ENCODE assay signal across 7 cellular contexts in genomic region chr21:46403234-46403811, GRCh38. TPM values are rescaled to one million over a fixed set of nuclear protein-coding genes. Genes with fewer than 3 reads are reported as not detected.
DNase-seq lines count a peak whose midpoint lies in the region; ATAC-seq, FAIRE-seq and TF ChIP-seq lines count a peak whose summit lies in the region.
"Not testable (repeated sequence)": the region's sequence is repeated elsewhere in the genome, so short reads cannot be mapped to it uniquely, and the experiment has no call there.

No MANE protein-coding gene starts in this region.

- H3K9me3 Mint-ChIP-seq in activated naive CD8-positive, alpha-beta T cell treated with anti-CD3 and anti-CD28 coated beads for 36 hours; central memory CD8-positive, alpha-beta T cell: not testable (repeated sequence)

- TF ChIP-seq RAD21 in HepG2 (CRISPR knock-in tag; IDR thresholded peaks at IDR 0.05) = not testable (repeated sequence)

- H4K8ac ChIP-seq in neuronal stem cell (ENCODE audit: low read depth, low read length) = not testable (repeated sequence)

- H3K4me1 Mint-ChIP-seq in activated naive CD8-positive, alpha-beta T cell treated with anti-CD3 and anti-CD28 coated beads for 36 hours = not testable (repeated sequence)
- peaks cover 13% of the 10 kb centered on the region for H3K4me1 Mint-ChIP-seq in central memory CD8-positive, alpha-beta T cell

- peak overlapping the region; percentile 27 for H3K27ac Mint-ChIP-seq in activated naive CD8-positive, alpha-beta T cell treated with anti-CD3 and anti-CD28 coated beads for 36 hours
- not testable (repeated sequence) for H3K27ac Mint-ChIP-seq in central memory CD8-positive, alpha-beta T cell (ENCODE audit: low read depth)

- not testable (repeated sequence) for H2AK5ac ChIP-seq in neuronal stem cell (ENCODE audit: low read depth, low read length)

- H2BK120ac ChIP-seq in neuronal stem cell (ENCODE audit: low read depth, low read length) = not testable (repeated sequence)

- not testable (repeated sequence) for H3K18ac ChIP-seq in neuronal stem cell (ENCODE audit: low read length)

- intact Hi-C loops in Right ventricle myocardium inferior (cut with DNase I); HepG2 (cut with micrococcal nuclease; ENCODE audit: unreplicated experiment): not testable (repeated sequence)

- not testable (repeated sequence) for BruUV-seq in HepG2 (replicated peaks; lab: Mats Ljungman, UMichigan)

- H2BK15ac ChIP-seq in neuronal stem cell (ENCODE audit: low read length) = not testable (repeated sequence)

- not testable (repeated sequence) for TF ChIP-seq EP300 in HepG2 (IDR thresholded peaks at IDR 0.05; ENCODE audit: low read depth in 2 of 2, low read length in 2 of 2); HepG2 (CRISPR knock-in tag; IDR thresholded peaks at IDR 0.05; ENCODE audit: borderline replicate concordance)

- H3K27me3 Mint-ChIP-seq in activated naive CD8-positive, alpha-beta T cell treated with anti-CD3 and anti-CD28 coated beads for 36 hours; central memory CD8-positive, alpha-beta T cell: not testable (repeated sequence)

- not testable (repeated sequence) for TF ChIP-seq CTCF in HepG2 (CRISPR knock-in tag; IDR thresholded peaks at IDR 0.05)

- POLR2A ChIA-PET in HepG2 (lab: Yijun Ruan, JAX) = not testable (repeated sequence)

- ATAC-seq in central memory CD8-positive, alpha-beta T cell (replicated peaks; ENCODE audit: extremely low read depth, poor library complexity, severe bottlenecking); Right ventricle myocardium inferior; HepG2: not testable (repeated sequence)

- TF ChIP-seq POLR2A in HepG2 (IDR thresholded peaks at IDR 0.05; ENCODE audit: insufficient read depth in 1 of 2, low read depth in 2 of 2, low read length in 2 of 2) = not testable (repeated sequence)

- H4K91ac ChIP-seq in neuronal stem cell (ENCODE audit: low read depth, low read length, poor library complexity) = not testable (repeated sequence)

- H3K27ac ChIP-seq in HepG2 (ENCODE audit: extremely low read length, insufficient read depth, low read length); neuronal stem cell (replicated peaks; ENCODE audit: low read length): not testable (repeated sequence)

- WGBS in HepG2 (ENCODE audit: low lambda C conversion rate) = 97% methylated on average over 47 of the region's 47 CpGs
- no CpG with 5 or more reads among the region's 47 CpGs for WGBS in neuronal stem cell (ENCODE audit: extremely low coverage in 2 of 2, insufficient read length in 2 of 2, insufficient replicate concordance in 1 of 2), 2 donors

- peaks cover 23% of the 10 kb centered on the region for H3K36me3 Mint-ChIP-seq in activated naive CD8-positive, alpha-beta T cell treated with anti-CD3 and anti-CD28 coated beads for 36 hours
- H3K36me3 Mint-ChIP-seq in central memory CD8-positive, alpha-beta T cell (ENCODE audit: insufficient read depth) = peaks cover 36% of the 10 kb centered on the region

- H3K23ac ChIP-seq in neuronal stem cell (ENCODE audit: low read depth, low read length, poor library complexity) = peak overlapping the region; percentile 65

- not testable (repeated sequence) for H3K27me3 ChIP-seq in HepG2 (ENCODE audit: control insufficient read depth in 1 of 2, insufficient read depth in 2 of 2, low read length in 2 of 2); neuronal stem cell (ENCODE audit: control insufficient read depth in 3 of 3, insufficient read depth in 3 of 3, low read depth in 1 of 3, low read length in 3 of 3)

- not testable (repeated sequence) for H3K4me2 ChIP-seq in HepG2 (ENCODE audit: low read depth, low read length); neuronal stem cell (ENCODE audit: insufficient read depth, low read length, poor library complexity, severe bottlenecking)

- H3K9me3 ChIP-seq in HepG2 (ENCODE audit: low read length); neuronal stem cell (replicated peaks in 1 of 2; ENCODE audit: control insufficient read depth in 2 of 2, insufficient read depth in 1 of 2, low read depth in 1 of 2, low read length in 2 of 2): not testable (repeated sequence)

- H3K14ac ChIP-seq in neuronal stem cell (ENCODE audit: low read length) = peak overlapping the region; percentile 21

- not testable (repeated sequence) for H3K79me1 ChIP-seq in neuronal stem cell (ENCODE audit: low read depth, low read length)

- FAIRE-seq in HTR-8/SVneo (lab: Jason Lieb, UNC) (peak; percentile 90), urothelium cell line (lab: Jason Lieb, UNC) (peak; percentile 96)
- FAIRE-seq in HepG2 (lab: Jason Lieb, UNC) = not testable (repeated sequence)

- H4K20me1 ChIP-seq in HepG2 (ENCODE audit: insufficient read depth, low read length) = not testable (repeated sequence)

- not testable (repeated sequence) for DNase-seq in HTR-8/SVneo (ENCODE audit: insufficient read length, low spot score); activated naive CD8-positive, alpha-beta T cell treated with anti-CD3 and anti-CD28 coated beads for 36 hours; central memory CD8-positive, alpha-beta T cell (ENCODE audit: low spot score in 2 of 2); HepG2 (ENCODE audit: low spot score); neuronal stem cell (ENCODE audit: low spot score); urothelium cell line (ENCODE audit: low spot score)
- peak; percentile 31 for DNase-seq in Right ventricle myocardium inferior (ENCODE audit: missing footprints)

- not testable (repeated sequence) for H3K9ac ChIP-seq in HepG2 (ENCODE audit: insufficient read depth, low read depth, low read length); neuronal stem cell (ENCODE audit: low read depth, low read length, poor library complexity)

- not testable (repeated sequence) for H2BK5ac ChIP-seq in neuronal stem cell (ENCODE audit: low read length)

- H3K36me3 ChIP-seq in HepG2 (replicated peaks in 1 of 2; ENCODE audit: control insufficient read depth in 1 of 2, insufficient read depth in 2 of 2, low read length in 2 of 2) (peaks cover 11 to 44% of the 10 kb centered on the region in 2 experiments; a peak in 4 of 5 replicates), neuronal stem cell (replicated peaks in 1 of 2; ENCODE audit: control insufficient read depth in 2 of 2, insufficient read depth in 2 of 2, low read length in 2 of 2) (peaks cover 28 to 86% of the 10 kb centered on the region in 2 donors)

- H3K4me1 ChIP-seq in HepG2 (ENCODE audit: insufficient read depth, low read length); neuronal stem cell (ENCODE audit: control insufficient read depth in 2 of 2, insufficient read depth in 1 of 2, low read depth in 1 of 2, low read length in 2 of 2): not testable (repeated sequence)

- H2BK12ac ChIP-seq in neuronal stem cell (ENCODE audit: low read length) = not testable (repeated sequence)

- not testable (repeated sequence) for H3K4me3 Mint-ChIP-seq in activated naive CD8-positive, alpha-beta T cell treated with anti-CD3 and anti-CD28 coated beads for 36 hours
- H3K4me3 Mint-ChIP-seq in central memory CD8-positive, alpha-beta T cell = peak overlapping the region; percentile 16

- in situ Hi-C loops in HepG2 (cut with HindIII; ENCODE audit: extremely low pct_ligation_motif_present, low pct_unique_long_range_greater_than_20kb) = not testable (repeated sequence)

- H3K4ac ChIP-seq in neuronal stem cell (ENCODE audit: low read length) = not testable (repeated sequence)

- not testable (repeated sequence) for H3K79me2 ChIP-seq in HepG2 (ENCODE audit: insufficient read depth, low read length)

- H3K4me3 ChIP-seq in HepG2 (replicated peaks in 1 of 3; ENCODE audit: insufficient read depth in 1 of 3, low read depth in 2 of 3, low read length in 3 of 3); neuronal stem cell (ENCODE audit: low read length in 2 of 2): not testable (repeated sequence)

- CTCF ChIA-PET in HepG2 (lab: Yijun Ruan, JAX; ENCODE audit: low intra/inter-chr PET ratio, low total read pairs) = not testable (repeated sequence)

- H2AFZ ChIP-seq in HepG2 (ENCODE audit: low read length); neuronal stem cell (ENCODE audit: low read length): not testable (repeated sequence)

TF ChIP-seq in HepG2, 621 proteins besides CTCF, POLR2A, EP300 and RAD21:
- peak; percentile 76 for TF ChIP-seq HNRNPL (IDR thresholded peaks at IDR 0.05; ENCODE audit: low read depth, low read length)

RNA-seq across cellular contexts. Expression of gene DIP2A, which starts 55.4 kb away (rescaled TPM):
- 10 to 100 TPM; 19.0 to 21.2 TPM for total RNA-seq in activated naive CD8-positive, alpha-beta T cell treated with anti-CD3 and anti-CD28 coated beads for 36 hours
- 23.9 TPM for total RNA-seq in Right ventricle myocardium inferior
- total RNA-seq in HepG2 (2016; rRNA removed; fragmentation: Illumina TruSeq; extraction: Trizol) = 14.3 and 18.5 TPM in 2 replicates
- 10.2 and 10.8 TPM in 2 replicates for total RNA-seq in HepG2 (2016; cell fraction: cytosol; rRNA removed; fragmentation: Illumina TruSeq; extraction: Trizol; ENCODE audit: low read depth)
- total RNA-seq in HepG2 (2016; cell fraction: insoluble cytoplasmic fraction; rRNA removed; fragmentation: Illumina TruSeq; extraction: Trizol) = 13.5 and 16.4 TPM in 2 replicates
- 12.6 and 13.7 TPM in 2 replicates for total RNA-seq in HepG2 (2016; cell fraction: membrane; rRNA removed; fragmentation: Illumina TruSeq; extraction: Trizol)
- 25.8 and 30.7 TPM in 2 replicates for total RNA-seq in HepG2 (2016; cell fraction: nucleus; rRNA removed; fragmentation: Illumina TruSeq; extraction: Trizol)
- 37.6 and 39.6 TPM in 2 replicates for polyA plus RNA-seq in HepG2 (2011; rRNA removed)
- polyA plus RNA-seq in HepG2 (2011; cell fraction: cytosol; rRNA removed) = 16.3 and 17.3 TPM in 2 replicates
- polyA plus RNA-seq in HepG2 (2011; cell fraction: nucleus; rRNA removed) = 116 and 124 TPM in 2 replicates
- 21.3 and 25.5 TPM in 2 replicates for polyA plus RNA-seq in HepG2 (2012)
- polyA plus RNA-seq in HepG2 (2016; cell fraction: cytosol; fragmentation: Illumina TruSeq; extraction: Trizol; ENCODE audit: low read depth) = 2.1 and 2.2 TPM in 2 replicates
- polyA plus RNA-seq in HepG2 (2016; cell fraction: insoluble cytoplasmic fraction; fragmentation: Illumina TruSeq; extraction: Trizol; ENCODE audit: low read depth) = 13.0 and 14.5 TPM in 2 replicates
- 3.5 and 5.2 TPM in 2 replicates for polyA plus RNA-seq in HepG2 (2016; cell fraction: membrane; fragmentation: Illumina TruSeq; extraction: Trizol; ENCODE audit: low read depth)
- 63.2 and 73.6 TPM in 2 replicates for polyA plus RNA-seq in HepG2 (2016; cell fraction: nucleus; fragmentation: Illumina TruSeq; extraction: Trizol; ENCODE audit: insufficient read depth, low read depth)
- 62.8 and 78.2 TPM in 2 replicates for polyA minus RNA-seq in HepG2 (2011; rRNA and poly(A)+ RNA removed; ENCODE audit: low replicate concordance)
- 14.9 and 16.2 TPM in 2 replicates for polyA minus RNA-seq in HepG2 (2011; cell fraction: cytosol; rRNA and poly(A)+ RNA removed)
- 89.9 and 90.4 TPM in 2 replicates for polyA minus RNA-seq in HepG2 (2011; cell fraction: nucleus; rRNA and poly(A)+ RNA removed)
- 24.0 TPM for polyA plus RNA-seq in neuronal stem cell (2013, experiment 1 of 2)
- 24.5 TPM for polyA plus RNA-seq in neuronal stem cell (2013, experiment 2 of 2)
